In the genomic region with DNA sequence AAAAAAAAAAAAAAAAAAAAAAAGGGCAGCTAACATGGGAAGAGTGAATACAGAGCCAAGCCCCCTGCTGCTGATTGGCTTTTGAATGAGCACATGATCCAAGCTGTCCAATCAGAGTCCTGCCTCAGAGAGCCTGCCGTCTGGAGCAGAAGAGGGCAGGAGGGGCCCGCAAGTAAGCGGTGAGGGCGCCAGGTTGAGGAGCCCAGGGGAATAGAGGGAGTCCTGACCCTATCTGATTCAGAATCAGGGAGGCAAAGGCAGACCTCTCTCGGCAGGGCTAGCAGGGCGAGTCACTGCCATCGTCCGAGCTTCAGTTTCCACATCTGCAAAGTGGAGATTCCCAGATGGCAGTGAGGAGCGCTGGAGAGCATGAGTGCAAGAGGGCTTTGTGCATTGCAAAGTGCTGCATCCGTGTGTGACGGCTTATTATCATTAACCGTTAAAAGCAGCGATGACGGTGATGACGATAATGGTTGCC, we compare ENCODE assay signal across 9 cellular contexts.
DNase-seq lines count a peak whose midpoint lies in the region; TF ChIP-seq lines count a peak whose summit lies in the region.
"Had no signal": no experiment of that assay in that cellular context is flagged by ENCODE, and none has a peak within 500 bp of the region (broad histone marks: within the 10 kb centered on the region; RNA-seq: fewer than 3 reads in every experiment).

No MANE protein-coding gene starts in this region.

- H3K4me3 Mint-ChIP-seq in MCF 10A (ENCODE audit: unreplicated experiment) (no peak overlapping the region), endodermal cell (peak overlapping the region; percentile 42)

- H3K4me3 ChIP-seq in breast epithelium (peak overlapping the region in 1 of 3 donors; percentile 13), endodermal cell (ENCODE audit: low read length) (no peak overlapping the region), testis (no peak overlapping the region)

- BruUV-seq in MCF 10A (replicated peaks; lab: Mats Ljungman, UMichigan), result no TSS peak

- DNase-seq in MCF 10A (ENCODE audit: unreplicated experiment), result peak; percentile 22
- DNase-seq in breast epithelium (ENCODE audit: low spot score in 2 of 2), result no peak
- peak; percentile 83 for DNase-seq in NCI-H526 treated with DMSO at 0.1 percent for 48 hours (lab: John Stamatoyannopoulos, UW)
- DNase-seq in endodermal cell, result peak; percentile 93
- peak; percentile 80 for DNase-seq in testis
- no peak for DNase-seq in stimulated activated CD4-positive, alpha-beta T cell treated with anti-CD3 and anti-CD28 coated beads, Interleukin-2, amount 100 ng/mL, for 24 hours
- no peak for DNase-seq in NCI-H1092 treated with DMSO at 0.1 percent for 48 hours (lab: John Stamatoyannopoulos, UW)
- DNase-seq in mucosa of gallbladder (ENCODE audit: low spot score), result no peak
- DNase-seq: left colon had no signal

- H3K36me3 ChIP-seq in breast epithelium, result no peaks in the 10 kb centered on the region
- H3K36me3 ChIP-seq in endodermal cell (ENCODE audit: control insufficient read depth, insufficient read depth, low read length), result no peaks in the 10 kb centered on the region
- no peaks in the 10 kb centered on the region for H3K36me3 ChIP-seq in testis (ENCODE audit: low read depth, missing control alignments)

- peaks cover 35% of the 10 kb centered on the region for H3K4me1 Mint-ChIP-seq in MCF 10A (ENCODE audit: insufficient read depth, unreplicated experiment)
- peaks cover 6% of the 10 kb centered on the region for H3K4me1 Mint-ChIP-seq in endodermal cell

- POLR2A ChIA-PET in MCF 10A (lab: Yijun Ruan, JAX), result interaction anchor here (0.6 to 1.5 kb wide), 4 partner anchors 10 to 21 kb away, joined by 3 to 4 read pairs (median 3); no protein-coding TSS in a partner anchor

- H3K27ac Mint-ChIP-seq in MCF 10A (ENCODE audit: low read depth, unreplicated experiment) (no peak overlapping the region), endodermal cell (no peak overlapping the region)

- TF ChIP-seq POLR2A in breast epithelium (IDR thresholded peaks at IDR 0.05) (no peak), testis (IDR thresholded peaks at IDR 0.05) (no peak)

- no peaks in the 10 kb centered on the region for H3K4me1 ChIP-seq in breast epithelium
- H3K4me1 ChIP-seq in endodermal cell (ENCODE audit: control insufficient read depth, insufficient read depth, low read length), result peaks cover 4% of the 10 kb centered on the region
- peaks cover 5% of the 10 kb centered on the region for H3K4me1 ChIP-seq in testis

- H3K27ac ChIP-seq in breast epithelium, result peak overlapping the region in 1 of 2 donors; percentile 1
- no peak overlapping the region for H3K27ac ChIP-seq in endodermal cell (ENCODE audit: low read depth, low read length)
- no peak overlapping the region for H3K27ac ChIP-seq in testis

- H3K9me3 ChIP-seq in breast epithelium (no peaks in the 10 kb centered on the region), endodermal cell (ENCODE audit: control insufficient read depth, low read length) (no peaks in the 10 kb centered on the region), testis (no peaks in the 10 kb centered on the region)

- H3K36me3 Mint-ChIP-seq in MCF 10A (ENCODE audit: insufficient read depth, unreplicated experiment), result peaks cover 19% of the 10 kb centered on the region
- peaks cover 5% of the 10 kb centered on the region for H3K36me3 Mint-ChIP-seq in endodermal cell (ENCODE audit: low read depth)

- no peak overlapping the region for H3K9ac ChIP-seq in endodermal cell (ENCODE audit: extremely low read depth, low read length, poor library complexity, severe bottlenecking)

- H3K9me3 Mint-ChIP-seq in MCF 10A (ENCODE audit: unreplicated experiment) (no peaks in the 10 kb centered on the region), endodermal cell (no peaks in the 10 kb centered on the region)

- no peaks in the 10 kb centered on the region for H3K27me3 ChIP-seq in breast epithelium
- no peaks in the 10 kb centered on the region for H3K27me3 ChIP-seq in endodermal cell (ENCODE audit: control insufficient read depth, insufficient read depth, low read length, poor library complexity, severe bottlenecking)
- H3K27me3 ChIP-seq in testis, result no peaks in the 10 kb centered on the region

- WGBS in endodermal cell (ENCODE audit: insufficient coverage in 1 of 2, insufficient read length in 1 of 2), 2 experiments, result 93 to 96% methylated on average over 15 of the region's 15 CpGs
- 61 to 73% methylated on average over 7 to 15 of the region's 15 CpGs for WGBS in testis, 2 donors

- no peaks in the 10 kb centered on the region for H3K27me3 Mint-ChIP-seq in MCF 10A (ENCODE audit: insufficient read depth, unreplicated experiment)
- H3K27me3 Mint-ChIP-seq in endodermal cell (ENCODE audit: insufficient read depth), result peaks cover 4% of the 10 kb centered on the region

- no peak for TF ChIP-seq CTCF in MCF 10A (IDR thresholded peaks at IDR 0.05; ENCODE audit: unreplicated experiment)
- TF ChIP-seq CTCF in breast epithelium (IDR thresholded peaks at IDR 0.05), result no peak
- no peak for TF ChIP-seq CTCF in endodermal cell (conservative IDR thresholded peaks at IDR 0.05)
- no peak for TF ChIP-seq CTCF in testis (IDR thresholded peaks at IDR 0.05)

- CTCF ChIA-PET in MCF 10A (lab: Yijun Ruan, JAX), result interaction anchor here (1.0 to 1.2 kb wide), 2 partner anchors 25 to 42 kb away, joined by 4 to 5 read pairs; no protein-coding TSS in a partner anchor

- intact Hi-C loops in MCF 10A (cut with micrococcal nuclease), result no loop called here
- intact Hi-C loops in breast epithelium (cut with DNase I; ENCODE audit: low total_unique reads), result no loop called here
- intact Hi-C loops in testis (cut with DNase I; ENCODE audit: low total_unique reads), result no loop called here

Comparison
In these comparisons a context has a peak if more than half of its experiments do, and no peak if none do; other contexts are left out.
1. DNase-seq: peak in MCF 10A (single experiment), NCI-H526 treated with DMSO at 0.1 percent for 48 hours (single experiment), endodermal cell (single experiment) and testis (single experiment); none in breast epithelium (0 of 2), stimulated activated CD4-positive, alpha-beta T cell treated with anti-CD3 and anti-CD28 coated beads, Interleukin-2, amount 100 ng/mL, for 24 hours (0 of 2), NCI-H1092 treated with DMSO at 0.1 percent for 48 hours (single experiment) and mucosa of gallbladder (single experiment).